ENCODE assay signal across 20 cellular contexts in genomic region chr17:35018814-35019213, GRCh38.
"Had no signal": no experiment of that assay in that cellular context is flagged by ENCODE, and none has a peak within 500 bp of the region (broad histone marks: within the 10 kb centered on the region; RNA-seq: fewer than 3 reads in every experiment).

No MANE protein-coding gene starts in this region.

- ATAC-seq: activated CD4-positive, CD25-positive, alpha-beta regulatory T cell treated with anti-CD3 and anti-CD28 coated beads, Interleukin-2, amount 50 U/mL, for 24 hours; effector memory CD8-positive, alpha-beta T cell; gastrocnemius medialis; heart right ventricle; left lobe of liver; pancreas; stimulated activated memory B cell treated with anti-CD40 and anti-IgM and Interleukin-4, amounts not matched to agents 10 μg/mL and 1 μg/mL and 100 μg/mL, for 72 hours had no signal

- H3K27me3 Mint-ChIP-seq: activated naive CD4-positive, alpha-beta T cell treated with anti-CD3 and anti-CD28 coated beads, Interleukin-2, amount 10 ng/mL, durations not matched to agents 7 days and 5 days; central memory CD8-positive, alpha-beta T cell; dendritic cell treated with granulocyte-macrophage colony-stimulating factor and Interleukin-4, amounts not matched to agents 40 ng/mL and 50 ng/mL, for 4 days; effector memory CD8-positive, alpha-beta T cell; naive B cell; stimulated activated memory B cell treated with anti-CD40 and anti-IgM and Interleukin-4, amounts not matched to agents 10 μg/mL and 1 μg/mL and 100 μg/mL, for 72 hours had no signal

- H3K27me3 ChIP-seq: adrenal gland, gastrocnemius medialis, heart right ventricle, pancreas had no signal

- H3K27ac Mint-ChIP-seq: activated naive CD4-positive, alpha-beta T cell treated with anti-CD3 and anti-CD28 coated beads, Interleukin-2, amount 10 ng/mL, durations not matched to agents 7 days and 5 days; activated T-helper 2 cell treated with anti-CD3 and anti-CD28 coated beads, Interferon-gamma antibody, Interleukin-2, Interleukin-4, amounts not matched to agents 10 μg/mL and 5 μg/mL and 100 μg/mL, durations not matched to agents 14 hours and 24 hours and 36 hours; dendritic cell treated with granulocyte-macrophage colony-stimulating factor and Interleukin-4, amounts not matched to agents 40 ng/mL and 50 ng/mL, for 4 days; naive B cell; stimulated activated memory B cell treated with anti-CD40 and anti-IgM and Interleukin-4, amounts not matched to agents 10 μg/mL and 1 μg/mL and 100 μg/mL, for 72 hours had no signal

- H3K9me3 Mint-ChIP-seq: activated naive CD4-positive, alpha-beta T cell treated with anti-CD3 and anti-CD28 coated beads, Interleukin-2, amount 10 ng/mL, durations not matched to agents 7 days and 5 days; activated T-helper 2 cell treated with anti-CD3 and anti-CD28 coated beads, Interferon-gamma antibody, Interleukin-2, Interleukin-4, amounts not matched to agents 10 μg/mL and 5 μg/mL and 100 μg/mL, durations not matched to agents 14 hours and 24 hours and 36 hours; central memory CD8-positive, alpha-beta T cell; dendritic cell treated with granulocyte-macrophage colony-stimulating factor and Interleukin-4, amounts not matched to agents 40 ng/mL and 50 ng/mL, for 4 days; effector memory CD8-positive, alpha-beta T cell; naive B cell; stimulated activated memory B cell treated with anti-CD40 and anti-IgM and Interleukin-4, amounts not matched to agents 10 μg/mL and 1 μg/mL and 100 μg/mL, for 72 hours had no signal

- H3K4me3 ChIP-seq: adrenal gland, gastrocnemius medialis, heart right ventricle, pancreas had no signal

- DNase-seq: activated CD4-positive, alpha-beta T cell treated with anti-CD3 and anti-CD28 coated beads, Interleukin-2, amount 50 U/mL, for 1 hour; activated CD8-positive, alpha-beta memory T cell treated with anti-CD3 and anti-CD28 coated beads for 24 hours; activated naive CD4-positive, alpha-beta T cell treated with anti-CD3 and anti-CD28 coated beads, Interleukin-2, amount 10 ng/mL, durations not matched to agents 7 days and 5 days; adrenal gland; effector memory CD8-positive, alpha-beta T cell; gastrocnemius medialis; heart right ventricle; mammary epithelial cell; naive B cell; pancreas; stimulated activated CD4-positive, alpha-beta T cell treated with anti-CD3 and anti-CD28 coated beads, Interleukin-12 subunit alpha, Interleukin-12 subunit beta, amount 100 ng/mL, for 4 hours; stimulated activated CD4-positive, alpha-beta T cell treated with anti-CD3 and anti-CD28 coated beads, Interleukin-2, amount 100 ng/mL, for 24 hours; SW 1271 had no signal

- H3K9me3 ChIP-seq: adrenal gland, gastrocnemius medialis, heart right ventricle, pancreas had no signal

- H3K27ac ChIP-seq: adrenal gland, epithelial cell of prostate, gastrocnemius medialis, heart right ventricle, pancreas had no signal

- H3K4me3 Mint-ChIP-seq: activated naive CD4-positive, alpha-beta T cell treated with anti-CD3 and anti-CD28 coated beads, Interleukin-2, amount 10 ng/mL, durations not matched to agents 7 days and 5 days; central memory CD8-positive, alpha-beta T cell; dendritic cell treated with granulocyte-macrophage colony-stimulating factor and Interleukin-4, amounts not matched to agents 40 ng/mL and 50 ng/mL, for 4 days; effector memory CD8-positive, alpha-beta T cell; naive B cell; stimulated activated memory B cell treated with anti-CD40 and anti-IgM and Interleukin-4, amounts not matched to agents 10 μg/mL and 1 μg/mL and 100 μg/mL, for 72 hours had no signal
